8 cellular contexts compared by ENCODE assay signal in the genomic region with DNA sequence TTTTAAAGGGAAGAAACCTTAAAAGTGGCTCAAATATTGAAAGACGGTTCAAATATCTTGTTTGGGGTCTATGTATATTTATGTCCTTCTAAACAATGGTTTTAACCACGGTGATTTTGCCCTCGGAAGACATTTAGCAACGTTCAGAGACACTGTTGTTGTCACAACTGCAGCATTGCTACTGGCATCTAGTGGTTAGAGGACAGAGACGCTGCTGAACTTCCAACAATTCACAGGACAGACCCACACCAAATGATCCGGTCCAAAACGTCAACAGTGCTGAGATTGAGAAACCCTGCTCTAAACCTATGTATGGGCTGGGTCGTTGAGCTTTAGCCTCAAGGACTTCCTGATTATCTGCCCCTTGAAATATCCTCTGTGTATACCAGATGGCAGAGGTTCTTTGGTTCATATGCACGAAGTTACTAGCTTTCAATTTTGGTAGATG. TPM values are rescaled to one million over a fixed set of nuclear protein-coding genes. Genes with fewer than 3 reads are reported as not detected.
DNase-seq lines count a peak whose midpoint lies in the region; ATAC-seq and TF ChIP-seq lines count a peak whose summit lies in the region.

No MANE protein-coding gene starts in this region.

- H3K4me1 ChIP-seq in DND-41 (ENCODE audit: insufficient read depth, low read length) (peaks cover 27% of the 10 kb centered on the region), MM.1S (ENCODE audit: low read length) (peaks cover 4% of the 10 kb centered on the region; the same call in 1 of the 2 replicates), cardiac muscle cell (ENCODE audit: low read depth) (peaks cover 15% of the 10 kb centered on the region)

- H3K79me2 ChIP-seq in DND-41 (ENCODE audit: insufficient read depth, low read length) (peaks cover 13% of the 10 kb centered on the region), MM.1S (ENCODE audit: low read length) (peaks cover 8% of the 10 kb centered on the region; the same call in 1 of the 2 replicates)

- H4K20me1 ChIP-seq in DND-41 (ENCODE audit: insufficient read depth, low read length) (no peaks in the 10 kb centered on the region), MM.1S (ENCODE audit: insufficient read depth, low read length) (no peaks in the 10 kb centered on the region)

- peak overlapping the region; percentile 52 to 91 for H3K27ac Mint-ChIP-seq in activated naive CD4-positive, alpha-beta T cell treated with anti-CD3 and anti-CD28 coated beads, Interleukin-2, amount 50 U/mL, for 72 hours

- no peak for ATAC-seq in DND-41 (ENCODE audit: insufficient read depth, low read depth)
- ATAC-seq in activated naive CD4-positive, alpha-beta T cell treated with anti-CD3 and anti-CD28 coated beads, Interleukin-2, amount 50 U/mL, for 72 hours, result peak in 1 of 2 donors; percentile 23
- no peak for ATAC-seq in HG03280 (IDR thresholded peaks at IDR 0.05; ENCODE audit: unreplicated experiment)

- H3K27ac ChIP-seq in 22Rv1 (peak overlapping the region; percentile 86; the same call in 1 of the 2 replicates), DND-41 (ENCODE audit: low read length) (no peak overlapping the region), MM.1S (ENCODE audit: low read length) (peak overlapping the region; percentile 1; the same call in 1 of the 2 replicates), cardiac muscle cell (no peak overlapping the region)

- H2AFZ ChIP-seq in DND-41 (ENCODE audit: low read depth, low read length) (no peak overlapping the region), MM.1S (ENCODE audit: low read length) (no peak overlapping the region)

- H3K36me3 Mint-ChIP-seq in activated naive CD4-positive, alpha-beta T cell treated with anti-CD3 and anti-CD28 coated beads, Interleukin-2, amount 50 U/mL, for 72 hours, result peaks cover 0 to 4% of the 10 kb centered on the region in 2 donors

- H3K4me2 ChIP-seq in DND-41 (ENCODE audit: insufficient read depth, low read length) (peak overlapping the region; percentile 89), MM.1S (ENCODE audit: low read depth, low read length) (peak overlapping the region; percentile 65)

- no peaks in the 10 kb centered on the region for H3K27me3 ChIP-seq in DND-41 (ENCODE audit: insufficient read depth, low read length, poor library complexity)
- no peaks in the 10 kb centered on the region for H3K27me3 ChIP-seq in MM.1S (replicated peaks; ENCODE audit: insufficient read depth, low read length)
- no peaks in the 10 kb centered on the region for H3K27me3 ChIP-seq in cardiac muscle cell

- TF ChIP-seq CTCF in 22Rv1 (IDR thresholded peaks at IDR 0.05) (peak; percentile 60), DND-41 (IDR thresholded peaks at IDR 0.05; ENCODE audit: borderline replicate concordance, extremely low read depth, low read length, poor library complexity, severe bottlenecking) (peak; percentile 45), MM.1S (IDR thresholded peaks at IDR 0.05; ENCODE audit: low read length) (peak; percentile 47), cardiac muscle cell (IDR thresholded peaks at IDR 0.05; ENCODE audit: low read depth, low read length) (peak; percentile 58)

- no peaks in the 10 kb centered on the region for H3K9me3 ChIP-seq in DND-41 (ENCODE audit: insufficient read depth, low read length, severe bottlenecking)
- no peaks in the 10 kb centered on the region for H3K9me3 ChIP-seq in MM.1S (replicated peaks; ENCODE audit: insufficient read depth, low read length)
- no peaks in the 10 kb centered on the region for H3K9me3 ChIP-seq in cardiac muscle cell (ENCODE audit: low read depth)

- H3F3A ChIP-seq in MM.1S (ENCODE audit: insufficient read depth, low read length), result peaks cover 2% of the 10 kb centered on the region; the same call in 1 of the 2 replicates

- no peaks in the 10 kb centered on the region for H3K9me2 ChIP-seq in MM.1S (replicated peaks; ENCODE audit: insufficient read depth, low read length)

- no peak for DNase-seq in DND-41
- DNase-seq in MM.1S, result peak; percentile 36
- DNase-seq in activated naive CD4-positive, alpha-beta T cell treated with anti-CD3 and anti-CD28 coated beads, Interleukin-2, amount 50 U/mL, for 72 hours (ENCODE audit: low spot score in 2 of 2), result peak in 1 of 2 donors; percentile 13
- peak; percentile 19 to 60 for DNase-seq in cardiac muscle cell (ENCODE audit: low read depth in 1 of 2, low spot score in 1 of 2)
- DNase-seq in renal cortical epithelial cell (ENCODE audit: low read depth), result peak; percentile 39
- DNase-seq in mucosa of gallbladder (ENCODE audit: low spot score), result no peak

- no peak overlapping the region; a peak in 1 of 4 replicates for H3K4me3 ChIP-seq in DND-41 (ENCODE audit: low read depth in 1 of 2, low read length in 2 of 2)
- peak overlapping the region; percentile 76; the same call in 1 of the 2 replicates for H3K4me3 ChIP-seq in MM.1S (ENCODE audit: low read length)
- peak overlapping the region; percentile 0 for H3K4me3 ChIP-seq in cardiac muscle cell

- peak overlapping the region; percentile 91; the same call in 1 of the 2 replicates for H3K9ac ChIP-seq in DND-41 (ENCODE audit: low read depth, low read length)
- peak overlapping the region; percentile 17; the same call in 1 of the 2 replicates for H3K9ac ChIP-seq in MM.1S (ENCODE audit: low read length)

- peaks cover 38% of the 10 kb centered on the region for H3K36me3 ChIP-seq in DND-41 (ENCODE audit: insufficient read depth, low read length)
- no peaks in the 10 kb centered on the region for H3K36me3 ChIP-seq in MM.1S (replicated peaks; ENCODE audit: insufficient read depth, low read length)
- peaks cover 23% of the 10 kb centered on the region for H3K36me3 ChIP-seq in cardiac muscle cell

- no peaks in the 10 kb centered on the region for H3K9me3 Mint-ChIP-seq in activated naive CD4-positive, alpha-beta T cell treated with anti-CD3 and anti-CD28 coated beads, Interleukin-2, amount 50 U/mL, for 72 hours

RNA-seq across cellular contexts. Expression of gene ANGEL1, which starts 1.7 kb away (rescaled TPM):
- 10 to 100 TPM; 14.6 to 15.4 TPM for total RNA-seq in activated naive CD4-positive, alpha-beta T cell treated with anti-CD3 and anti-CD28 coated beads, Interleukin-2, amount 50 U/mL, for 72 hours
- total RNA-seq in cardiac muscle cell (26.8 and 39.4 TPM in 2 replicates), renal cortical epithelial cell (5.7 and 11.1 TPM in 2 replicates), mucosa of gallbladder (22.2 TPM)
- 29.4 and 35.8 TPM in 2 replicates for polyA plus RNA-seq in cardiac muscle cell

RNA-seq across cellular contexts. Expression of gene LRRC74A, which starts 15.2 kb away (rescaled TPM):
- total RNA-seq in activated naive CD4-positive, alpha-beta T cell treated with anti-CD3 and anti-CD28 coated beads, Interleukin-2, amount 50 U/mL, for 72 hours, result not detected
- total RNA-seq in cardiac muscle cell (not detected in 2 replicates), renal cortical epithelial cell (not detected in 2 replicates), mucosa of gallbladder (not detected)
- polyA plus RNA-seq in cardiac muscle cell, result not detected in 2 replicates

RNA-seq across cellular contexts. Expression of gene VASH1, which starts 49.7 kb away (rescaled TPM):
- 1 to 10 TPM; 1.8 to 6.5 TPM for total RNA-seq in activated naive CD4-positive, alpha-beta T cell treated with anti-CD3 and anti-CD28 coated beads, Interleukin-2, amount 50 U/mL, for 72 hours
- total RNA-seq in cardiac muscle cell (27.7 and 41.0 TPM in 2 replicates), renal cortical epithelial cell (0.35 and 8.5 TPM in 2 replicates), mucosa of gallbladder (18.4 TPM)
- polyA plus RNA-seq in cardiac muscle cell, result 22.1 and 31.8 TPM in 2 replicates

Comparison
In these comparisons a context has a peak if more than half of its experiments do, and no peak if none do; other contexts are left out.
1. H3K27ac ChIP-seq: peak in 22Rv1 (single experiment) and MM.1S (single experiment); none in DND-41 (single experiment) and cardiac muscle cell (single experiment).
2. DNase-seq: peak in MM.1S (single experiment), cardiac muscle cell (2 of 2) and renal cortical epithelial cell (single experiment); none in DND-41 (single experiment) and mucosa of gallbladder (single experiment).
3. H3K4me3 ChIP-seq: peak in MM.1S (single experiment) and cardiac muscle cell (single experiment); none in DND-41 (0 of 2).
4. Peak in every context shown above with its lines, with median percentiles within 50 percentile points of each other: CTCF ChIP-seq.